In the genomic region with DNA sequence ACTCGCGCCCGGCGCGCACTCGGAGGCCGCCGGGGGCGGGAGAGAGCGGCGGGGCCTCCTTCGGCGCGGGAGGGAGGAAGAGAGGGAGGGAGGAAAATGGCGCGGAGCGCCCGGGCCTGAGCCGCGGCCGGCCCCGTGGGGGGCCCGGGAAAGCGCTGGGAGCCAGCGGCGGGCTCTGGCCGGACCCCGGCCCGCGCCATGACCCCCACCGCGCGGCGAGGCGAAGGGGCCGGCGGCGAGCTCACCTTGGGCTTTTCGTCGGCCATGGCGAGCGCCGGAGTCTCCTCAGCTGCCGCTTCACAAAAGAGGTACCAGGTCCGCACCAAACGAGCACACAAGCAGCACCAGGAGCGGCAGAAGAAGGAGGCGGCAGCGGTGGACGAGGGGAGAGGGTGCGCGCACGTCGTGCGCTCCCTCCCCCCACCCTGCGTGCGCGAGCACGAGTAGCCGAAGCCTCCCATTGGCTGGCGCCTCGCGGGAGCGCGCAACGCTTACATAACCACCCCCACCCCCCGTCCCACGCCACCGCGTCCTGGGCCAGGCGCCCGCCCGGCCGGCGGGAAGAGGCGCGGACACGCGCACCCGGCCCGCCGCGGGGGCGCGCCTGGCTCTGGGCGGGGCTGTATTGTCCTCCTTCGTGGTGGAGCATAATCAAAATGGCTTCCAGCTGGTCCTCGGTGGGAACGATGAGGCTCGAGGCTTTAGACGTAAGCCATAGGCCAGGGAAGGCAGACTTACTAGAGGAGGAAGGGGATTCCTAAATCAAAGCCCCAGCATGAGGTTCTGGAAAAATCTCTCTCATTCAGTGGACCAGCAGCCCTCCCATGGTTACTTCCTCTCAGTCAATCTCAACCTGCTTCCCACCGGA, we compare ENCODE assay signal across 1 cellular context.
TF ChIP-seq lines count a peak whose summit lies in the region.

A gene (minus strand): TSS at position 391 of the 868 bp plus-strand sequence. CDS start 125 bp downstream, at position 266.

TF ChIP-seq in HepG2, 621 proteins besides CTCF, POLR2A, EP300 and RAD21 (continued from another document and continues in another):
- TF ChIP-seq ZSCAN9 (CRISPR knock-in tag; IDR thresholded peaks at IDR 0.05; ENCODE audit: borderline replicate concordance) = peak; percentile 55; the same call in 1 of the 2 replicates
- TF ChIP-seq ZNF780A (CRISPR knock-in tag; IDR thresholded peaks at IDR 0.05) = 0 out of 2 replicates have a peak, but pooled peaks have one; percentile 50
- peak; percentile 79 for TF ChIP-seq KAT8 (CRISPR knock-in tag; IDR thresholded peaks at IDR 0.05)
- TF ChIP-seq, protein P1, sequence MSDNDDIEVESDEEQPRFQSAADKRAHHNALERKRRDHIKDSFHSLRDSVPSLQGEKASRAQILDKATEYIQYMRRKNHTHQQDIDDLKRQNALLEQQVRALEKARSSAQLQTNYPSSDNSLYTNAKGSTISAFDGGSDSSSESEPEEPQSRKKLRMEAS (IDR thresholded peaks at IDR 0.05) = peak; percentile 79
- no peak for TF ChIP-seq SMYD3 (CRISPR knock-in tag; IDR thresholded peaks at IDR 0.05)
- no peak for TF ChIP-seq CBX1 (IDR thresholded peaks at IDR 0.05; ENCODE audit: low read depth)
- TF ChIP-seq LCORL (IDR thresholded peaks at IDR 0.05) = no peak
- no peak; the same call in 1 of the 2 replicates for TF ChIP-seq LCORL (CRISPR knock-in tag; IDR thresholded peaks at IDR 0.05)
- TF ChIP-seq ZNF224 (CRISPR knock-in tag; IDR thresholded peaks at IDR 0.05) = no peak
- TF ChIP-seq FOSL1 (CRISPR knock-in tag; IDR thresholded peaks at IDR 0.05; ENCODE audit: borderline replicate concordance) = no peak
- no peak for TF ChIP-seq ZNF670 (CRISPR knock-in tag; IDR thresholded peaks at IDR 0.05; ENCODE audit: borderline replicate concordance)
- TF ChIP-seq ZNF326 (CRISPR knock-in tag; IDR thresholded peaks at IDR 0.05; ENCODE audit: borderline replicate concordance) = no peak
- no peak for TF ChIP-seq ZNF570 (CRISPR knock-in tag; IDR thresholded peaks at IDR 0.05; ENCODE audit: borderline replicate concordance)
- TF ChIP-seq, protein P2, sequence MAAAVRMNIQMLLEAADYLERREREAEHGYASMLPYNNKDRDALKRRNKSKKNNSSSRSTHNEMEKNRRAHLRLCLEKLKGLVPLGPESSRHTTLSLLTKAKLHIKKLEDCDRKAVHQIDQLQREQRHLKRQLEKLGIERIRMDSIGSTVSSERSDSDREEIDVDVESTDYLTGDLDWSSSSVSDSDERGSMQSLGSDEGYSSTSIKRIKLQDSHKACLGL (CRISPR knock-in tag; IDR thresholded peaks at IDR 0.05) = peak; percentile 42
- TF ChIP-seq ZFP37 (CRISPR knock-in tag; IDR thresholded peaks at IDR 0.05; ENCODE audit: borderline replicate concordance) = no peak; the same call in 1 of the 2 replicates
- no peak for TF ChIP-seq SMAD3 (CRISPR knock-in tag; IDR thresholded peaks at IDR 0.05)
- TF ChIP-seq, protein P3, sequence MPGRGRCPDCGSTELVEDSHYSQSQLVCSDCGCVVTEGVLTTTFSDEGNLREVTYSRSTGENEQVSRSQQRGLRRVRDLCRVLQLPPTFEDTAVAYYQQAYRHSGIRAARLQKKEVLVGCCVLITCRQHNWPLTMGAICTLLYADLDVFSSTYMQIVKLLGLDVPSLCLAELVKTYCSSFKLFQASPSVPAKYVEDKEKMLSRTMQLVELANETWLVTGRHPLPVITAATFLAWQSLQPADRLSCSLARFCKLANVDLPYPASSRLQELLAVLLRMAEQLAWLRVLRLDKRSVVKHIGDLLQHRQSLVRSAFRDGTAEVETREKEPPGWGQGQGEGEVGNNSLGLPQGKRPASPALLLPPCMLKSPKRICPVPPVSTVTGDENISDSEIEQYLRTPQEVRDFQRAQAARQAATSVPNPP (CRISPR knock-in tag; IDR thresholded peaks at IDR 0.05) = no peak; the same call in 1 of the 2 replicates
- no peak for TF ChIP-seq ZNF660 (CRISPR knock-in tag; IDR thresholded peaks at IDR 0.05; ENCODE audit: borderline replicate concordance, low read depth)
- TF ChIP-seq ZNF713 (CRISPR knock-in tag; IDR thresholded peaks at IDR 0.05) = no peak
- TF ChIP-seq JUNB (CRISPR knock-in tag; IDR thresholded peaks at IDR 0.05; ENCODE audit: borderline replicate concordance) = no peak
- peak; percentile 65 for TF ChIP-seq RXRB (CRISPR knock-in tag; IDR thresholded peaks at IDR 0.05; ENCODE audit: borderline replicate concordance)
- TF ChIP-seq ZNF263 (CRISPR knock-in tag; IDR thresholded peaks at IDR 0.05) = no peak
- TF ChIP-seq, protein P4, sequence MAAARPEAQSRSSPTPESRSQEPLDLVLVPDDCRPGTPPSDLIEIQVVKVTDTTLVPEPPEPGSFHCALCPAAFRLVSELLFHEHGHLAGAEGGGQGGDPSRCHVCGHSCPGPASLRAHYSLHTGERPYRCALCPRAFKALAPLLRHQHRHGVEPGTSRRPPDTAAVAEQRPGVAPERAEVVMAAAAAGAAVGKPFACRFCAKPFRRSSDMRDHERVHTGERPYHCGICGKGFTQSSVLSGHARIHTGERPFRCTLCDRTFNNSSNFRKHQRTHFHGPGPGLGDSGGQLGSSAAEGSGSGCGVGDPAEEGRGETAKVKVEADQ (CRISPR knock-in tag; IDR thresholded peaks at IDR 0.05; ENCODE audit: borderline replicate concordance) = peak; percentile 75; the same call in 1 of the 2 replicates
- 0 out of 2 replicates have a peak, but pooled peaks have one; percentile 74 for TF ChIP-seq ZNF589 (CRISPR knock-in tag; conservative IDR thresholded peaks at IDR 0.05)
- no peak for TF ChIP-seq ZNF207 (IDR thresholded peaks at IDR 0.05; ENCODE audit: borderline replicate concordance)
- TF ChIP-seq, protein P5, sequence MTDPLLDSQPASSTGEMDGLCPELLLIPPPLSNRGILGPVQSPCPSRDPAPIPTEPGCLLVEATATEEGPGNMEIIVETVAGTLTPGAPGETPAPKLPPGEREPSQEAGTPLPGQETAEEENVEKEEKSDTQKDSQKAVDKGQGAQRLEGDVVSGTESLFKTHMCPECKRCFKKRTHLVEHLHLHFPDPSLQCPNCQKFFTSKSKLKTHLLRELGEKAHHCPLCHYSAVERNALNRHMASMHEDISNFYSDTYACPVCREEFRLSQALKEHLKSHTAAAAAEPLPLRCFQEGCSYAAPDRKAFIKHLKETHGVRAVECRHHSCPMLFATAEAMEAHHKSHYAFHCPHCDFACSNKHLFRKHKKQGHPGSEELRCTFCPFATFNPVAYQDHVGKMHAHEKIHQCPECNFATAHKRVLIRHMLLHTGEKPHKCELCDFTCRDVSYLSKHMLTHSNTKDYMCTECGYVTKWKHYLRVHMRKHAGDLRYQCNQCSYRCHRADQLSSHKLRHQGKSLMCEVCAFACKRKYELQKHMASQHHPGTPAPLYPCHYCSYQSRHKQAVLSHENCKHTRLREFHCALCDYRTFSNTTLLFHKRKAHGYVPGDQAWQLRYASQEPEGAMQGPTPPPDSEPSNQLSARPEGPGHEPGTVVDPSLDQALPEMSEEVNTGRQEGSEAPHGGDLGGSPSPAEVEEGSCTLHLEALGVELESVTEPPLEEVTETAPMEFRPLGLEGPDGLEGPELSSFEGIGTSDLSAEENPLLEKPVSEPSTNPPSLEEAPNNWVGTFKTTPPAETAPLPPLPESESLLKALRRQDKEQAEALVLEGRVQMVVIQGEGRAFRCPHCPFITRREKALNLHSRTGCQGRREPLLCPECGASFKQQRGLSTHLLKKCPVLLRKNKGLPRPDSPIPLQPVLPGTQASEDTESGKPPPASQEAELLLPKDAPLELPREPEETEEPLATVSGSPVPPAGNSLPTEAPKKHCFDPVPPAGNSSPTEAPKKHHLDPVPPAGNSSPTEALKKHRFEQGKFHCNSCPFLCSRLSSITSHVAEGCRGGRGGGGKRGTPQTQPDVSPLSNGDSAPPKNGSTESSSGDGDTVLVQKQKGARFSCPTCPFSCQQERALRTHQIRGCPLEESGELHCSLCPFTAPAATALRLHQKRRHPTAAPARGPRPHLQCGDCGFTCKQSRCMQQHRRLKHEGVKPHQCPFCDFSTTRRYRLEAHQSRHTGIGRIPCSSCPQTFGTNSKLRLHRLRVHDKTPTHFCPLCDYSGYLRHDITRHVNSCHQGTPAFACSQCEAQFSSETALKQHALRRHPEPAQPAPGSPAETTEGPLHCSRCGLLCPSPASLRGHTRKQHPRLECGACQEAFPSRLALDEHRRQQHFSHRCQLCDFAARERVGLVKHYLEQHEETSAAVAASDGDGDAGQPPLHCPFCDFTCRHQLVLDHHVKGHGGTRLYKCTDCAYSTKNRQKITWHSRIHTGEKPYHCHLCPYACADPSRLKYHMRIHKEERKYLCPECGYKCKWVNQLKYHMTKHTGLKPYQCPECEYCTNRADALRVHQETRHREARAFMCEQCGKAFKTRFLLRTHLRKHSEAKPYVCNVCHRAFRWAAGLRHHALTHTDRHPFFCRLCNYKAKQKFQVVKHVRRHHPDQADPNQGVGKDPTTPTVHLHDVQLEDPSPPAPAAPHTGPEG (CRISPR knock-in tag; IDR thresholded peaks at IDR 0.05) = no peak; the same call in none of the 2 replicates
- no peak for TF ChIP-seq RCOR2 (CRISPR knock-in tag; IDR thresholded peaks at IDR 0.05)
- TF ChIP-seq, protein P6, sequence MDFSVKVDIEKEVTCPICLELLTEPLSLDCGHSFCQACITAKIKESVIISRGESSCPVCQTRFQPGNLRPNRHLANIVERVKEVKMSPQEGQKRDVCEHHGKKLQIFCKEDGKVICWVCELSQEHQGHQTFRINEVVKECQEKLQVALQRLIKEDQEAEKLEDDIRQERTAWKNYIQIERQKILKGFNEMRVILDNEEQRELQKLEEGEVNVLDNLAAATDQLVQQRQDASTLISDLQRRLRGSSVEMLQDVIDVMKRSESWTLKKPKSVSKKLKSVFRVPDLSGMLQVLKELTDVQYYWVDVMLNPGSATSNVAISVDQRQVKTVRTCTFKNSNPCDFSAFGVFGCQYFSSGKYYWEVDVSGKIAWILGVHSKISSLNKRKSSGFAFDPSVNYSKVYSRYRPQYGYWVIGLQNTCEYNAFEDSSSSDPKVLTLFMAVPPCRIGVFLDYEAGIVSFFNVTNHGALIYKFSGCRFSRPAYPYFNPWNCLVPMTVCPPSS (IDR thresholded peaks at IDR 0.05) = no peak
- TF ChIP-seq, protein P7, sequence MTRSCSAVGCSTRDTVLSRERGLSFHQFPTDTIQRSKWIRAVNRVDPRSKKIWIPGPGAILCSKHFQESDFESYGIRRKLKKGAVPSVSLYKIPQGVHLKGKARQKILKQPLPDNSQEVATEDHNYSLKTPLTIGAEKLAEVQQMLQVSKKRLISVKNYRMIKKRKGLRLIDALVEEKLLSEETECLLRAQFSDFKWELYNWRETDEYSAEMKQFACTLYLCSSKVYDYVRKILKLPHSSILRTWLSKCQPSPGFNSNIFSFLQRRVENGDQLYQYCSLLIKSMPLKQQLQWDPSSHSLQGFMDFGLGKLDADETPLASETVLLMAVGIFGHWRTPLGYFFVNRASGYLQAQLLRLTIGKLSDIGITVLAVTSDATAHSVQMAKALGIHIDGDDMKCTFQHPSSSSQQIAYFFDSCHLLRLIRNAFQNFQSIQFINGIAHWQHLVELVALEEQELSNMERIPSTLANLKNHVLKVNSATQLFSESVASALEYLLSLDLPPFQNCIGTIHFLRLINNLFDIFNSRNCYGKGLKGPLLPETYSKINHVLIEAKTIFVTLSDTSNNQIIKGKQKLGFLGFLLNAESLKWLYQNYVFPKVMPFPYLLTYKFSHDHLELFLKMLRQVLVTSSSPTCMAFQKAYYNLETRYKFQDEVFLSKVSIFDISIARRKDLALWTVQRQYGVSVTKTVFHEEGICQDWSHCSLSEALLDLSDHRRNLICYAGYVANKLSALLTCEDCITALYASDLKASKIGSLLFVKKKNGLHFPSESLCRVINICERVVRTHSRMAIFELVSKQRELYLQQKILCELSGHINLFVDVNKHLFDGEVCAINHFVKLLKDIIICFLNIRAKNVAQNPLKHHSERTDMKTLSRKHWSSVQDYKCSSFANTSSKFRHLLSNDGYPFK (CRISPR knock-in tag; IDR thresholded peaks at IDR 0.05; ENCODE audit: borderline replicate concordance) = 0 out of 2 replicates have a peak, but pooled peaks have one; percentile 13
- TF ChIP-seq ZBTB42 (CRISPR knock-in tag; IDR thresholded peaks at IDR 0.05) = no peak
- TF ChIP-seq ZBTB7A (CRISPR knock-in tag; IDR thresholded peaks at IDR 0.05) = no peak
- TF ChIP-seq, protein P8, sequence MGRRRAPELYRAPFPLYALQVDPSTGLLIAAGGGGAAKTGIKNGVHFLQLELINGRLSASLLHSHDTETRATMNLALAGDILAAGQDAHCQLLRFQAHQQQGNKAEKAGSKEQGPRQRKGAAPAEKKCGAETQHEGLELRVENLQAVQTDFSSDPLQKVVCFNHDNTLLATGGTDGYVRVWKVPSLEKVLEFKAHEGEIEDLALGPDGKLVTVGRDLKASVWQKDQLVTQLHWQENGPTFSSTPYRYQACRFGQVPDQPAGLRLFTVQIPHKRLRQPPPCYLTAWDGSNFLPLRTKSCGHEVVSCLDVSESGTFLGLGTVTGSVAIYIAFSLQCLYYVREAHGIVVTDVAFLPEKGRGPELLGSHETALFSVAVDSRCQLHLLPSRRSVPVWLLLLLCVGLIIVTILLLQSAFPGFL (CRISPR knock-in tag; IDR thresholded peaks at IDR 0.05) = no peak
- TF ChIP-seq ATF7 (IDR thresholded peaks at IDR 0.05) = no peak
- TF ChIP-seq ATF7 (CRISPR knock-in tag; IDR thresholded peaks at IDR 0.05) = no peak
- TF ChIP-seq NR2F2 (IDR thresholded peaks at IDR 0.05; ENCODE audit: borderline replicate concordance, low read depth) = no peak; the same call in 1 of the 2 replicates
- TF ChIP-seq ATRX (CRISPR knock-in tag; IDR thresholded peaks at IDR 0.05; ENCODE audit: borderline replicate concordance) = no peak
- TF ChIP-seq ARHGAP35 (CRISPR knock-in tag; IDR thresholded peaks at IDR 0.05; ENCODE audit: borderline replicate concordance) = no peak
- no peak for TF ChIP-seq ZNF75D (CRISPR knock-in tag; IDR thresholded peaks at IDR 0.05; ENCODE audit: borderline replicate concordance)
- TF ChIP-seq, protein P9, sequence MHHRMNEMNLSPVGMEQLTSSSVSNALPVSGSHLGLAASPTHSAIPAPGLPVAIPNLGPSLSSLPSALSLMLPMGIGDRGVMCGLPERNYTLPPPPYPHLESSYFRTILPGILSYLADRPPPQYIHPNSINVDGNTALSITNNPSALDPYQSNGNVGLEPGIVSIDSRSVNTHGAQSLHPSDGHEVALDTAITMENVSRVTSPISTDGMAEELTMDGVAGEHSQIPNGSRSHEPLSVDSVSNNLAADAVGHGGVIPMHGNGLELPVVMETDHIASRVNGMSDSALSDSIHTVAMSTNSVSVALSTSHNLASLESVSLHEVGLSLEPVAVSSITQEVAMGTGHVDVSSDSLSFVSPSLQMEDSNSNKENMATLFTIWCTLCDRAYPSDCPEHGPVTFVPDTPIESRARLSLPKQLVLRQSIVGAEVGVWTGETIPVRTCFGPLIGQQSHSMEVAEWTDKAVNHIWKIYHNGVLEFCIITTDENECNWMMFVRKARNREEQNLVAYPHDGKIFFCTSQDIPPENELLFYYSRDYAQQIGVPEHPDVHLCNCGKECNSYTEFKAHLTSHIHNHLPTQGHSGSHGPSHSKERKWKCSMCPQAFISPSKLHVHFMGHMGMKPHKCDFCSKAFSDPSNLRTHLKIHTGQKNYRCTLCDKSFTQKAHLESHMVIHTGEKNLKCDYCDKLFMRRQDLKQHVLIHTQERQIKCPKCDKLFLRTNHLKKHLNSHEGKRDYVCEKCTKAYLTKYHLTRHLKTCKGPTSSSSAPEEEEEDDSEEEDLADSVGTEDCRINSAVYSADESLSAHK (CRISPR knock-in tag; IDR thresholded peaks at IDR 0.05; ENCODE audit: borderline replicate concordance) = no peak
- TF ChIP-seq, protein P10, sequence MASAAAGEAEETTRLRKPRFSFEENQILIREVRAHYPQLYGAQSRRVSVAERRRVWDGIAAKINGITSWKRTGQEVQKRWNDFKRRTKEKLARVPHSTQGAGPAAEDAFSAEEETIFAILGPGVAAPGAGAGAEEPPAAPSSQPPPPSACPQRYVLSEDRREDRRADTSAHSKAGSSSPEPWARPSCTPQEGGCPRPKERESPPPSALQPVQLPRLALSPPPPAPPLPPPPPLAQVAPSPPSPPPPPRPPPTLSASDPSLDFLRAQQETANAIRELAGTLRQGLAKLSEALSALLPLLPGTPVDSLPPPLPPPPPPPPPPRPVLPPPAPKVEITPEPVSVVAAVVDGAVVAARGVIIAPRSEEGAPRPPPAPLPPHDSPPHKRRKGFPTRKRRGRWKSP (CRISPR knock-in tag; IDR thresholded peaks at IDR 0.05) = peak; percentile 39
- no peak for TF ChIP-seq JUND (CRISPR knock-in tag; IDR thresholded peaks at IDR 0.05)
- TF ChIP-seq KDM4B (CRISPR knock-in tag; IDR thresholded peaks at IDR 0.05) = 0 out of 2 replicates have a peak, but pooled peaks have one; percentile 36
